ENCODE assay signal across 1 cellular context in the genomic region with DNA sequence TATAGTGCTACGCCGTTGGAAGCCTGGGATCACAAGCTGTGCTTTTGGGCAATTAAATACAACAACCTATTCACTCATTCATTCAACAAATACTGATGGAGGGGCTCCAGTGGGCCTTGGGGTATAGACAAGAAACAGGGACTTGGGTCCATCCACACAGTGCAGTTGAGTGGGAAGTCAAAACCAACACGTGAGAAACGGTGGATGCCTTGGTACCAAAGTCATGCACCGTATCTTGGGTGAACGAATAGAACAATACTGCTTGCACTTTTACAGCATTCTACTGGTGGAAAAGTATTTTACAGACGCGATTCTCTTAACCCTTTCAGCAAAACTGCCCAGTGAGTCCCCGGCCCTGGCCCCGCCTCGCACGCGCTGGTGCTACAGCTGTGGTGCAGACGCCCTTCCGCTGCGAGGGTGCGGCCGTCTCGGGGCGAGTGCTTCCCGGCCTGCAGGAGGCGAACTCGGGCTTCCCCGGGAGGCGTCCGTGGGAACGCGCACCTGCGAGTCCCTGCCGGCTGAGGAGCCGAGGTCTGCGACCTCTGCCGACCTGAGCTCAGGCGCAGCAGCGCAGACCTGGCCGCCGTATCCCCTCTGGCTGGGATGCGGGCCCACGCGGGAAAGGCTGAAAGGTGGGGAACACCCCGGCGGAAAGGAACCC.
A peak's percentile ranks its signal among the peaks of the same experiment; 100 is the strongest.
TF ChIP-seq lines count a peak whose summit lies in the region.

No MANE protein-coding gene starts in this region.

TF ChIP-seq in K562, 482 proteins besides CTCF, POLR2A, EP300 and RAD21 (continued from another document):
- TF ChIP-seq, protein P1, sequence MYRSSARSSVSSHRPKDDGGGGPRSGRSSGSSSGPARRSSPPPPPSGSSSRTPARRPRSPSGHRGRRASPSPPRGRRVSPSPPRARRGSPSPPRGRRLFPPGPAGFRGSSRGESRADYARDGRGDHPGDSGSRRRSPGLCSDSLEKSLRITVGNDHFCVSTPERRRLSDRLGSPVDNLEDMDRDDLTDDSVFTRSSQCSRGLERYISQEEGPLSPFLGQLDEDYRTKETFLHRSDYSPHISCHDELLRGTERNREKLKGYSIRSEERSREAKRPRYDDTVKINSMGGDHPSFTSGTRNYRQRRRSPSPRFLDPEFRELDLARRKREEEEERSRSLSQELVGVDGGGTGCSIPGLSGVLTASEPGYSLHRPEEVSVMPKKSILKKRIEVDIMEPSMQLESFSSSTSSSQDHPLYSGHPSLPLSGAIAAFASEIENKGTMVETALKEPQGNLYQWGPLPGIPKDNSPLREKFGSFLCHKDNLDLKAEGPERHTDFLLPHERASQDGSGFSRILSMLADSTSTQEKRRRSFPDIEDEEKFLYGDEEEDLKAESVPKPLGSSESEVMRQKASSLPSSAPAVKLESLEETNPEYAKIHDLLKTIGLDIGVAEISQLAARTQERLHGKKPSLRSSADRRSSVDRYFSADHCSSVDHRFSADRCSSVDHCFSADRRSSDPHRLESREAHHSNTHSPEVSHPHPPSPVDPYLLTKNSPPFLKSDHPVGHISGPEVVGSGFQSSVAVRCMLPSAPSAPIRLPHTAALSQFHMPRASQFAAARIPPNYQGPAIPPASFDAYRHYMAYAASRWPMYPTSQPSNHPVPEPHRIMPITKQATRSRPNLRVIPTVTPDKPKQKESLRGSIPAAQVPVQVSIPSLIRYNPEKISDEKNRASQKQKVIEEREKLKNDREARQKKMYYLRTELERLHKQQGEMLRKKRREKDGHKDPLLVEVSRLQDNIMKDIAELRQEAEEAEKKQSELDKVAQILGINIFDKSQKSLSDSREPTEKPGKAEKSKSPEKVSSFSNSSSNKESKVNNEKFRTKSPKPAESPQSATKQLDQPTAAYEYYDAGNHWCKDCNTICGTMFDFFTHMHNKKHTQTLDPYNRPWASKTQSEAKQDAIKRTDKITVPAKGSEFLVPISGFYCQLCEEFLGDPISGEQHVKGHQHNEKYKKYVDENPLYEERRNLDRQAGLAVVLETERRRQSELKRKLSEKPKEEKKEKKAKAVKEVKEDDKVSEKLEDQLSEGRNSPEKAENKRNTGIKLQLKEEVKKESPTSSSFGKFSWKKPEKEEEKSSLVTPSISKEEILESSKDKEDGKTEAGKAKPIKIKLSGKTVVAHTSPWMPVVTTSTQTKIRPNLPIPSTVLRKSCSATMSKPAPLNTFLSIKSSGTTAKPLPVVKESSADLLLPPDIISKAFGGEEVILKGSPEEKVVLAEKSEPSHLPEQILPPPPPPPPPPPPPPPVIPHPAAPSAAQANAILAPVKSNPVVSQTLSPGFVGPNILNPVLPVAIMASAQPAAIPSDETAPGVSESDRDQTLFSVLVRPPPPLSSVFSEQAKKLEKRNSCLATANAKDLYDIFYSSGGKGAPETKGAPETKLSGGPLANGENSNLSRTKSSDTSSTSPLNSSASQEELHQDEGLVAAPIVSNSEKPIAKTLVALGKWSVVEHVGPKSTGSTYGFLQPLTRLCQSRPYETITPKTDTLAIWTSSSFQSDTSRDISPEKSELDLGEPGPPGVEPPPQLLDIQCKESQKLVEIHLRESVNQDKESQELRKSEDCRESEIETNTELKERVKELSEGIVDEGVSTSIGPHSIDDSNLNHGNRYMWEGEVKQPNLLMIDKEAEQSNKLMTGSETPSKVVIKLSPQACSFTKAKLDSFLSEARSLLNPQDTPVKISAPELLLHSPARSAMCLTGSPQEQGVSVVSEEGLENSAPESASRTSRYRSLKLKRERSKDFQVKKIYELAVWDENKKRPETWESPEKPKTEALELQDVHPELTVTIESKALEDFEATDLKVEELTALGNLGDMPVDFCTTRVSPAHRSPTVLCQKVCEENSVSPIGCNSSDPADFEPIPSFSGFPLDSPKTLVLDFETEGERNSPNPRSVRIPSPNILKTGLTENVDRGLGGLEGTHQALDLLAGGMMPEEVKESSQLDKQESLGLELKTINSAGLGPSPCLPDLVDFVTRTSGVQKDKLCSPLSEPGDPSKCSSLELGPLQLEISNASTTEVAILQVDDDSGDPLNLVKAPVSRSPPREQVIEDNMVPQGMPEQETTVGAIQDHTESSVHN (IDR thresholded peaks at IDR 0.05; ENCODE audit: borderline replicate concordance in 1 of 2, low read depth in 1 of 2) = no peak
- TF ChIP-seq PRPF4 (IDR thresholded peaks at IDR 0.05; ENCODE audit: insufficient read depth, low read depth, low read length, poor library complexity, severe bottlenecking) (no peak), SP2 (IDR thresholded peaks at IDR 0.05; ENCODE audit: extremely low read depth, low read depth, low read length, poor library complexity, severe bottlenecking) (no peak), NBN (IDR thresholded peaks at IDR 0.05; ENCODE audit: low read depth) (no peak), GATAD2A (IDR thresholded peaks at IDR 0.05) (no peak), FUS (optimal IDR thresholded peaks at IDR 0.05; ENCODE audit: low read depth, low read length) (no peak), ZNF311 (CRISPR knock-in tag; IDR thresholded peaks at IDR 0.05) (no peak), KLF1 (tag; IDR thresholded peaks at IDR 0.05) (0 out of 2 replicates have a peak, but pooled peaks have one; percentile 44), MBD2 (IDR thresholded peaks at IDR 0.05; ENCODE audit: borderline replicate concordance, low read depth) (no peak), SRSF1 (IDR thresholded peaks at IDR 0.05; ENCODE audit: low read depth, low read length) (no peak), ZEB2 (IDR thresholded peaks at IDR 0.05) (no peak), BHLHE40 (IDR thresholded peaks at IDR 0.05; ENCODE audit: low read length) (peak; percentile 41; the same call in 1 of the 2 replicates), TCF7 (IDR thresholded peaks at IDR 0.05; ENCODE audit: borderline replicate concordance) (no peak)
- TF ChIP-seq, protein P2, sequence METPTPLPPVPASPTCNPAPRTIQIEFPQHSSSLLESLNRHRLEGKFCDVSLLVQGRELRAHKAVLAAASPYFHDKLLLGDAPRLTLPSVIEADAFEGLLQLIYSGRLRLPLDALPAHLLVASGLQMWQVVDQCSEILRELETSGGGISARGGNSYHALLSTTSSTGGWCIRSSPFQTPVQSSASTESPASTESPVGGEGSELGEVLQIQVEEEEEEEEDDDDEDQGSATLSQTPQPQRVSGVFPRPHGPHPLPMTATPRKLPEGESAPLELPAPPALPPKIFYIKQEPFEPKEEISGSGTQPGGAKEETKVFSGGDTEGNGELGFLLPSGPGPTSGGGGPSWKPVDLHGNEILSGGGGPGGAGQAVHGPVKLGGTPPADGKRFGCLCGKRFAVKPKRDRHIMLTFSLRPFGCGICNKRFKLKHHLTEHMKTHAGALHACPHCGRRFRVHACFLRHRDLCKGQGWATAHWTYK (CRISPR knock-in tag; IDR thresholded peaks at IDR 0.05) = no peak
- TF ChIP-seq, protein P3, sequence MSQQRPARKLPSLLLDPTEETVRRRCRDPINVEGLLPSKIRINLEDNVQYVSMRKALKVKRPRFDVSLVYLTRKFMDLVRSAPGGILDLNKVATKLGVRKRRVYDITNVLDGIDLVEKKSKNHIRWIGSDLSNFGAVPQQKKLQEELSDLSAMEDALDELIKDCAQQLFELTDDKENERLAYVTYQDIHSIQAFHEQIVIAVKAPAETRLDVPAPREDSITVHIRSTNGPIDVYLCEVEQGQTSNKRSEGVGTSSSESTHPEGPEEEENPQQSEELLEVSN (IDR thresholded peaks at IDR 0.05; ENCODE audit: borderline replicate concordance in 1 of 2, extremely low read depth in 1 of 2, insufficient read depth in 1 of 2, insufficient read length in 1 of 2, low read depth in 1 of 2, low read length in 1 of 2, poor library complexity in 1 of 2, severe bottlenecking in 1 of 2) = peak; percentile 31 to 68
- TF ChIP-seq, protein P4, sequence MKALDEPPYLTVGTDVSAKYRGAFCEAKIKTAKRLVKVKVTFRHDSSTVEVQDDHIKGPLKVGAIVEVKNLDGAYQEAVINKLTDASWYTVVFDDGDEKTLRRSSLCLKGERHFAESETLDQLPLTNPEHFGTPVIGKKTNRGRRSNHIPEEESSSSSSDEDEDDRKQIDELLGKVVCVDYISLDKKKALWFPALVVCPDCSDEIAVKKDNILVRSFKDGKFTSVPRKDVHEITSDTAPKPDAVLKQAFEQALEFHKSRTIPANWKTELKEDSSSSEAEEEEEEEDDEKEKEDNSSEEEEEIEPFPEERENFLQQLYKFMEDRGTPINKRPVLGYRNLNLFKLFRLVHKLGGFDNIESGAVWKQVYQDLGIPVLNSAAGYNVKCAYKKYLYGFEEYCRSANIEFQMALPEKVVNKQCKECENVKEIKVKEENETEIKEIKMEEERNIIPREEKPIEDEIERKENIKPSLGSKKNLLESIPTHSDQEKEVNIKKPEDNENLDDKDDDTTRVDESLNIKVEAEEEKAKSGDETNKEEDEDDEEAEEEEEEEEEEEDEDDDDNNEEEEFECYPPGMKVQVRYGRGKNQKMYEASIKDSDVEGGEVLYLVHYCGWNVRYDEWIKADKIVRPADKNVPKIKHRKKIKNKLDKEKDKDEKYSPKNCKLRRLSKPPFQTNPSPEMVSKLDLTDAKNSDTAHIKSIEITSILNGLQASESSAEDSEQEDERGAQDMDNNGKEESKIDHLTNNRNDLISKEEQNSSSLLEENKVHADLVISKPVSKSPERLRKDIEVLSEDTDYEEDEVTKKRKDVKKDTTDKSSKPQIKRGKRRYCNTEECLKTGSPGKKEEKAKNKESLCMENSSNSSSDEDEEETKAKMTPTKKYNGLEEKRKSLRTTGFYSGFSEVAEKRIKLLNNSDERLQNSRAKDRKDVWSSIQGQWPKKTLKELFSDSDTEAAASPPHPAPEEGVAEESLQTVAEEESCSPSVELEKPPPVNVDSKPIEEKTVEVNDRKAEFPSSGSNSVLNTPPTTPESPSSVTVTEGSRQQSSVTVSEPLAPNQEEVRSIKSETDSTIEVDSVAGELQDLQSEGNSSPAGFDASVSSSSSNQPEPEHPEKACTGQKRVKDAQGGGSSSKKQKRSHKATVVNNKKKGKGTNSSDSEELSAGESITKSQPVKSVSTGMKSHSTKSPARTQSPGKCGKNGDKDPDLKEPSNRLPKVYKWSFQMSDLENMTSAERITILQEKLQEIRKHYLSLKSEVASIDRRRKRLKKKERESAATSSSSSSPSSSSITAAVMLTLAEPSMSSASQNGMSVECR (CRISPR knock-in tag; IDR thresholded peaks at IDR 0.05) = 0 out of 2 replicates have a peak, but pooled peaks have one; percentile 5
- TF ChIP-seq, protein P5, sequence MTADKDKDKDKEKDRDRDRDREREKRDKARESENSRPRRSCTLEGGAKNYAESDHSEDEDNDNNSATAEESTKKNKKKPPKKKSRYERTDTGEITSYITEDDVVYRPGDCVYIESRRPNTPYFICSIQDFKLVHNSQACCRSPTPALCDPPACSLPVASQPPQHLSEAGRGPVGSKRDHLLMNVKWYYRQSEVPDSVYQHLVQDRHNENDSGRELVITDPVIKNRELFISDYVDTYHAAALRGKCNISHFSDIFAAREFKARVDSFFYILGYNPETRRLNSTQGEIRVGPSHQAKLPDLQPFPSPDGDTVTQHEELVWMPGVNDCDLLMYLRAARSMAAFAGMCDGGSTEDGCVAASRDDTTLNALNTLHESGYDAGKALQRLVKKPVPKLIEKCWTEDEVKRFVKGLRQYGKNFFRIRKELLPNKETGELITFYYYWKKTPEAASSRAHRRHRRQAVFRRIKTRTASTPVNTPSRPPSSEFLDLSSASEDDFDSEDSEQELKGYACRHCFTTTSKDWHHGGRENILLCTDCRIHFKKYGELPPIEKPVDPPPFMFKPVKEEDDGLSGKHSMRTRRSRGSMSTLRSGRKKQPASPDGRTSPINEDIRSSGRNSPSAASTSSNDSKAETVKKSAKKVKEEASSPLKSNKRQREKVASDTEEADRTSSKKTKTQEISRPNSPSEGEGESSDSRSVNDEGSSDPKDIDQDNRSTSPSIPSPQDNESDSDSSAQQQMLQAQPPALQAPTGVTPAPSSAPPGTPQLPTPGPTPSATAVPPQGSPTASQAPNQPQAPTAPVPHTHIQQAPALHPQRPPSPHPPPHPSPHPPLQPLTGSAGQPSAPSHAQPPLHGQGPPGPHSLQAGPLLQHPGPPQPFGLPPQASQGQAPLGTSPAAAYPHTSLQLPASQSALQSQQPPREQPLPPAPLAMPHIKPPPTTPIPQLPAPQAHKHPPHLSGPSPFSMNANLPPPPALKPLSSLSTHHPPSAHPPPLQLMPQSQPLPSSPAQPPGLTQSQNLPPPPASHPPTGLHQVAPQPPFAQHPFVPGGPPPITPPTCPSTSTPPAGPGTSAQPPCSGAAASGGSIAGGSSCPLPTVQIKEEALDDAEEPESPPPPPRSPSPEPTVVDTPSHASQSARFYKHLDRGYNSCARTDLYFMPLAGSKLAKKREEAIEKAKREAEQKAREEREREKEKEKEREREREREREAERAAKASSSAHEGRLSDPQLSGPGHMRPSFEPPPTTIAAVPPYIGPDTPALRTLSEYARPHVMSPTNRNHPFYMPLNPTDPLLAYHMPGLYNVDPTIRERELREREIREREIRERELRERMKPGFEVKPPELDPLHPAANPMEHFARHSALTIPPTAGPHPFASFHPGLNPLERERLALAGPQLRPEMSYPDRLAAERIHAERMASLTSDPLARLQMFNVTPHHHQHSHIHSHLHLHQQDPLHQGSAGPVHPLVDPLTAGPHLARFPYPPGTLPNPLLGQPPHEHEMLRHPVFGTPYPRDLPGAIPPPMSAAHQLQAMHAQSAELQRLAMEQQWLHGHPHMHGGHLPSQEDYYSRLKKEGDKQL (CRISPR knock-in tag; IDR thresholded peaks at IDR 0.05; ENCODE audit: borderline replicate concordance) = no peak
- TF ChIP-seq, protein P6, sequence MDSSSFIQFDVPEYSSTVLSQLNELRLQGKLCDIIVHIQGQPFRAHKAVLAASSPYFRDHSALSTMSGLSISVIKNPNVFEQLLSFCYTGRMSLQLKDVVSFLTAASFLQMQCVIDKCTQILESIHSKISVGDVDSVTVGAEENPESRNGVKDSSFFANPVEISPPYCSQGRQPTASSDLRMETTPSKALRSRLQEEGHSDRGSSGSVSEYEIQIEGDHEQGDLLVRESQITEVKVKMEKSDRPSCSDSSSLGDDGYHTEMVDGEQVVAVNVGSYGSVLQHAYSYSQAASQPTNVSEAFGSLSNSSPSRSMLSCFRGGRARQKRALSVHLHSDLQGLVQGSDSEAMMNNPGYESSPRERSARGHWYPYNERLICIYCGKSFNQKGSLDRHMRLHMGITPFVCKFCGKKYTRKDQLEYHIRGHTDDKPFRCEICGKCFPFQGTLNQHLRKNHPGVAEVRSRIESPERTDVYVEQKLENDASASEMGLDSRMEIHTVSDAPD (CRISPR knock-in tag; IDR thresholded peaks at IDR 0.05) = no peak
